In genomic region chr10:130110236-130111114, GRCh38 we compare ENCODE assay signal across 1 cellular context.
A peak's percentile ranks its signal among the peaks of the same experiment; 100 is the strongest.
TF ChIP-seq lines count a peak whose summit lies in the region.

TSS of gene C10orf143 (minus strand) at chr10:130110830. CDS start at chr10:130110772, 58 bp downstream.

TF ChIP-seq in GM23338, 12 proteins besides CTCF, POLR2A, EP300 and RAD21 (continued from another document):
- TF ChIP-seq ZNF462 (CRISPR knock-in tag; IDR thresholded peaks at IDR 0.05) (no peak), POLR2AphosphoS5 (IDR thresholded peaks at IDR 0.05; ENCODE audit: low read depth) (peak; percentile 96), NANOG (IDR thresholded peaks at IDR 0.05; ENCODE audit: borderline replicate concordance) (no peak), ETS1 (IDR thresholded peaks at IDR 0.05) (peak; percentile 71), ZNF331 (CRISPR knock-in tag; IDR thresholded peaks at IDR 0.05; ENCODE audit: low read depth) (no peak), EZH2 (IDR thresholded peaks at IDR 0.05; ENCODE audit: low read depth, unreplicated experiment) (no peak), CREB1 (CRISPR knock-in tag; IDR thresholded peaks at IDR 0.05; ENCODE audit: low read depth) (peak; percentile 25; the same call in 1 of the 2 replicates), JUNB (IDR thresholded peaks at IDR 0.05; ENCODE audit: unreplicated experiment) (no peak), REST (IDR thresholded peaks at IDR 0.05; ENCODE audit: unreplicated experiment) (no peak)
